In genomic region chr6:41941280-41942044, GRCh38 we compare ENCODE assay signal across 8 cellular contexts. TPM values are rescaled to one million over a fixed set of nuclear protein-coding genes. Genes with fewer than 3 reads are reported as not detected.
DNase-seq lines count a peak whose midpoint lies in the region; FAIRE-seq lines count a peak whose summit lies in the region.

CCND3 (minus strand) TSS chr6:41941808; CDS start chr6:41941649, 159 bp downstream.

- H3K4me3 ChIP-seq in H7 (ENCODE audit: insufficient read depth, low read depth, low read length) = peak within 1 kb of the TSS; percentile 87

- no peak for FAIRE-seq in frontal cortex (lab: Jason Lieb, UNC)

- H3K36me3 ChIP-seq in H7 (replicated peaks; ENCODE audit: control insufficient read depth, insufficient read depth, low read length) = peaks cover 6% of the 10 kb centered on the region

- no peaks in the 10 kb centered on the region for H3K27me3 ChIP-seq in H7 (ENCODE audit: control insufficient read depth, insufficient read depth, low read length)

- in situ Hi-C loops in G401 (cut with HindIII; ENCODE audit: low sequenced_read_pairs) = no loop called here

- DNase-seq in G401 (ENCODE audit: low spot score) (peak; percentile 88), H7 (peak; percentile 92), M059J (ENCODE audit: low read depth) (peak; percentile 66), SIG-M5 treated with dmso at 0.1 percent for 504 hours (lab: John Stamatoyannopoulos, UW; ENCODE audit: unreplicated experiment) (peak; percentile 91), frontal cortex (ENCODE audit: low spot score in 2 of 2) (peak; percentile 87 to 89), nucleus accumbens (lab: John Stamatoyannopoulos, UW) (peak in 55 of 56 donors; percentile 33 to 94 (median 81)), superior temporal gyrus (ENCODE audit: extremely low spot score) (peak; percentile 90)
- peak; percentile 80 for DNase-seq in activated gamma-delta T cell treated with anti-CD3 and anti-CD28 coated beads, Interleukin-2, amount 50 U/mL, for 16 hours (ENCODE audit: low read depth)

RNA-seq across cellular contexts. Expression of gene CCND3, which starts in this region (rescaled TPM):
- 28.2 and 37.3 TPM in 2 replicates for total RNA-seq in G401 (2014; rRNA removed; shearing (Covaris generic))
- 27.7 and 36.4 TPM in 2 replicates for total RNA-seq in H7 (2014; rRNA removed; shearing (Covaris generic))
- 141 and 146 TPM in 2 replicates for total RNA-seq in M059J (2014; rRNA removed; shearing (Covaris generic))
- 12.6 TPM for total RNA-seq in frontal cortex

Comparison
In these comparisons a context has a peak if more than half of its experiments do, and no peak if none do; other contexts are left out.
1. Peak in every context shown above with its lines: DNase-seq and H3K4me3 ChIP-seq.